ENCODE assay signal across 11 cellular contexts in the genomic region with DNA sequence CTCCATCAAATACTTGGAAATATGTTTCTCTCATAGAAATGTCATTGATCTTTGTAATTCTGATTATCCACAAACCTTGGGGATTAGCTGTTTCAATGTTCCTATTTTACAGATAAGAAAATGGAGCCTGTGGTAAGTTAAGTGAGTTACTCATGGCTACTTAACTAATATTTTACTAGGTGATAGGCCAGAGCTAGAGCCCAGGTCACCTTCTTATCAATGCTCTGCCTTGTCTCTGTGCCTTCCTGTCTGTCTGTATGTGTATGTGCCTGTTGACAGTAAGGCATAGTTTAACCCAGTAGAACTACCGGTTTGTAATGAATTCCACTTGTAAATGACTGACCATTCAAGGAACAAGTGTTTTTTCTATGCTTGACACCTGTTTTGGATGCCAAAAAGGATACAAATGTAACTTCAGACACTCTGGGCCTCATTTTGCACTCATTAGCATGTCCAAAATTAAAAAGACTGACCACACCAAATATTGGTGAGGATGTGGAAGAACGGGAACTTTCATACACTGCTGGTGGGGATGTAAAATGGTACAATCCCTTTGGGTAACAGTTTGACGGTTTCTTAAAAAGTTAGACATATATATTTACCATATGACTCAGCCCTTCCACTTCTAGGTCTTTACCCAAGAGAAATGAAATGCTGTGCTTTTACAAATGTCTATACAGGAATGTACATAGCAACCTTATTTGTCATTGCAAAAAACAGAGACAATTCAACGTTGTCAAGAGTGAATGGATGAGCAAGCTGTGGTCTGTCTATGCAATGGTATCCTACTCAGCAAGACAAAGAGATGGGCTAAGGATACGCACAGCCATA. TPM values are rescaled to one million over a fixed set of nuclear protein-coding genes. Genes with fewer than 3 reads are reported as not detected.
DNase-seq lines count a peak whose midpoint lies in the region; ATAC-seq and TF ChIP-seq lines count a peak whose summit lies in the region.
"Had no signal": no experiment of that assay in that cellular context is flagged by ENCODE, and none has a peak within 500 bp of the region (broad histone marks: within the 10 kb centered on the region; RNA-seq: fewer than 3 reads in every experiment).

No MANE protein-coding gene starts in this region.

- DNase-seq in GM13976 (ENCODE audit: low spot score) (peak; percentile 32), iris pigment epithelial cell (ENCODE audit: low read depth) (peak; percentile 94), SHP77 (lab: John Stamatoyannopoulos, UW) (no peak), 8988T (no peak), sciatic nerve (ENCODE audit: low spot score) (no peak)
- DNase-seq in activated CD4-positive, alpha-beta memory T cell treated with anti-CD3 and anti-CD28 coated beads, Interleukin-2, amount 10 ng/mL, durations not matched to agents 7 days and 5 days: no peak
- DNase-seq: H9, NCI-H1694 treated with DMSO at 0.1 percent for 48 hours had no signal

- H3K9me3 Mint-ChIP-seq in activated CD4-positive, alpha-beta memory T cell treated with anti-CD3 and anti-CD28 coated beads, Interleukin-2, amount 10 ng/mL, durations not matched to agents 7 days and 5 days: peaks cover 14% of the 10 kb centered on the region

- intact Hi-C loops in sciatic nerve (cut with DNase I): no loop called here

- ATAC-seq in HG03060 (IDR thresholded peaks at IDR 0.05; ENCODE audit: low read depth, unreplicated experiment) (peak; percentile 52), HG03196 (IDR thresholded peaks at IDR 0.05; ENCODE audit: unreplicated experiment) (no peak), sciatic nerve (no peak)

- H3K27me3 Mint-ChIP-seq in activated CD4-positive, alpha-beta memory T cell treated with anti-CD3 and anti-CD28 coated beads, Interleukin-2, amount 10 ng/mL, durations not matched to agents 7 days and 5 days: no peaks in the 10 kb centered on the region

- CTCF ChIA-PET in activated CD4-positive, alpha-beta memory T cell treated with anti-CD3 and anti-CD28 coated beads, Interleukin-2, amount 10 ng/mL, durations not matched to agents 7 days and 5 days (lab: Charles Lee): no interaction called here

- POLR2A ChIA-PET in activated CD4-positive, alpha-beta memory T cell treated with anti-CD3 and anti-CD28 coated beads, Interleukin-2, amount 10 ng/mL, durations not matched to agents 7 days and 5 days (lab: Charles Lee): interaction anchor here (1.4 kb wide), 1 partner anchor 10 kb away, joined by 7 read pairs; no protein-coding TSS in a partner anchor

- no peak overlapping the region for H3K4me3 Mint-ChIP-seq in activated CD4-positive, alpha-beta memory T cell treated with anti-CD3 and anti-CD28 coated beads, Interleukin-2, amount 10 ng/mL, durations not matched to agents 7 days and 5 days
- H3K4me3 Mint-ChIP-seq: H9, neural progenitor cell had no signal

- H3K36me3 Mint-ChIP-seq in activated CD4-positive, alpha-beta memory T cell treated with anti-CD3 and anti-CD28 coated beads, Interleukin-2, amount 10 ng/mL, durations not matched to agents 7 days and 5 days (ENCODE audit: low read depth): peaks cover 31% of the 10 kb centered on the region
- H3K36me3 Mint-ChIP-seq: neural progenitor cell had no signal

- H3K4me1 Mint-ChIP-seq in activated CD4-positive, alpha-beta memory T cell treated with anti-CD3 and anti-CD28 coated beads, Interleukin-2, amount 10 ng/mL, durations not matched to agents 7 days and 5 days: peaks cover 53% of the 10 kb centered on the region

- TF ChIP-seq CTCF in GM13976 (IDR thresholded peaks at IDR 0.05; ENCODE audit: borderline replicate concordance, control extremely low read depth, extremely low read depth, insufficient read depth, missing control alignments): no peak

- in situ Hi-C loops in GM13976 (cut with MboI; ENCODE audit: low sequenced_read_pairs, unreplicated experiment): no loop called here

- peak overlapping the region; percentile 80 for H3K27ac Mint-ChIP-seq in activated CD4-positive, alpha-beta memory T cell treated with anti-CD3 and anti-CD28 coated beads, Interleukin-2, amount 10 ng/mL, durations not matched to agents 7 days and 5 days
- H3K27ac Mint-ChIP-seq: H9, neural progenitor cell had no signal

RNA-seq across cellular contexts. Expression of gene IL1A, which starts 19.6 kb away (rescaled TPM):
- total RNA-seq in activated CD4-positive, alpha-beta memory T cell treated with anti-CD3 and anti-CD28 coated beads, Interleukin-2, amount 10 ng/mL, durations not matched to agents 7 days and 5 days: 1 to 10 TPM; 4.8 to 5.4 TPM
- total RNA-seq in sciatic nerve: 0.18 TPM

RNA-seq across cellular contexts. Expression of gene IL1B, which starts 32.7 kb away (rescaled TPM):
- total RNA-seq in activated CD4-positive, alpha-beta memory T cell treated with anti-CD3 and anti-CD28 coated beads, Interleukin-2, amount 10 ng/mL, durations not matched to agents 7 days and 5 days: under 1 TPM in 1 of 2 experiments, not detected in 1; 0.48 TPM
- total RNA-seq in sciatic nerve: 23.6 TPM
- total RNA-seq: H9 had no signal

RNA-seq across cellular contexts. Expression of gene CKAP2L, which starts 39.5 kb away (rescaled TPM):
- 10 to 100 TPM; 63.3 to 66.3 TPM for total RNA-seq in activated CD4-positive, alpha-beta memory T cell treated with anti-CD3 and anti-CD28 coated beads, Interleukin-2, amount 10 ng/mL, durations not matched to agents 7 days and 5 days
- total RNA-seq in sciatic nerve: 0.62 TPM

Comparison
In these comparisons a context has a peak if more than half of its experiments do, and no peak if none do; other contexts are left out.
1. DNase-seq: peak in GM13976 (single experiment) and iris pigment epithelial cell (single experiment); none in activated CD4-positive, alpha-beta memory T cell treated with anti-CD3 and anti-CD28 coated beads, Interleukin-2, amount 10 ng/mL, durations not matched to agents 7 days and 5 days (single experiment), SHP77 (0 of 2), 8988T (single experiment) and sciatic nerve (single experiment).
2. RNA of gene IL1B, which starts 32.7 kb away (total RNA-seq): 23.6 TPM in sciatic nerve (single experiment); 0.48 TPM in activated CD4-positive, alpha-beta memory T cell treated with anti-CD3 and anti-CD28 coated beads, Interleukin-2, amount 10 ng/mL, durations not matched to agents 7 days and 5 days; every median in the first group is over 10 times any median in the second.
3. RNA of gene CKAP2L, which starts 39.5 kb away (total RNA-seq): 63.3 to 66.3 TPM in activated CD4-positive, alpha-beta memory T cell treated with anti-CD3 and anti-CD28 coated beads, Interleukin-2, amount 10 ng/mL, durations not matched to agents 7 days and 5 days; 0.62 TPM in sciatic nerve (single experiment); every median in the first group is over 10 times any median in the second.